11 cellular contexts compared by ENCODE assay signal in the genomic region with DNA sequence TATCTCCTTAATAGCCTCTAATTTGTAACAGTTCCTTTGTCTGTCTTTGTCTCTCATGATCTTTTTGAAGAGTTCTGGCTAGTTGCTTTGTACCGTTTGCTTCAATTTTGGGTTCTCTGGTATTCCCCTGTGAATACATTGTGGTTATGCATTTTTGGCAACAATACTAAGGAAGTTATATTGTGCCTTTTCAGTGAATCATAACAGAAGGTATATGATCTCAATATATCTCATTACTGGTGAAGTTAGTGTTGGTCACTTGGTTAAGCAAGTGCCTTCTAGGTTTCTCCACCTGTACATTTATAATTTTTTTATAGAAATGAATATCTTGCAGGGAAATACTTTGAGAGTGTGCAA. TPM values are rescaled to one million over a fixed set of nuclear protein-coding genes. Genes with fewer than 3 reads are reported as not detected.
DNase-seq lines count a peak whose midpoint lies in the region; ATAC-seq and TF ChIP-seq lines count a peak whose summit lies in the region.
"Had no signal": no experiment of that assay in that cellular context is flagged by ENCODE, and none has a peak within 500 bp of the region (broad histone marks: within the 10 kb centered on the region; RNA-seq: fewer than 3 reads in every experiment).

No MANE protein-coding gene starts in this region.

- WGBS in thyroid gland, 2 donors: 73 to 76% methylated on average over 1 of the region's 1 CpG

- H3K27ac ChIP-seq in SJSA1 (0 out of 2 replicates have a peak overlapping the region, but pooled peaks have one; percentile 13), thyroid gland (no peak overlapping the region)
- H3K27ac ChIP-seq: gastroesophageal sphincter had no signal

- no peaks in the 10 kb centered on the region for H3K36me3 ChIP-seq in SJSA1
- no peaks in the 10 kb centered on the region for H3K36me3 ChIP-seq in thyroid gland
- H3K36me3 ChIP-seq: gastroesophageal sphincter had no signal

- H3K4me1 ChIP-seq in SJSA1 (replicated peaks): peaks cover 19% of the 10 kb centered on the region
- peaks cover 0 to 4% of the 10 kb centered on the region in 2 donors for H3K4me1 ChIP-seq in thyroid gland

- no peak for TF ChIP-seq POLR2A in thyroid gland (IDR thresholded peaks at IDR 0.05)

- no peak overlapping the region for H3K4me3 ChIP-seq in SJSA1
- H3K4me3 ChIP-seq in thyroid gland (replicated peaks in 1 of 3): no peak overlapping the region
- H3K4me3 ChIP-seq: gastroesophageal sphincter had no signal

- ATAC-seq in GM18868 (IDR thresholded peaks at IDR 0.05; ENCODE audit: unreplicated experiment) (peak; percentile 78), HG02884 (IDR thresholded peaks at IDR 0.05; ENCODE audit: unreplicated experiment) (peak; percentile 76), esophagus mucosa (no peak)

- no peaks in the 10 kb centered on the region for H3K27me3 ChIP-seq in SJSA1 (replicated peaks)
- no peaks in the 10 kb centered on the region for H3K27me3 ChIP-seq in thyroid gland
- H3K27me3 ChIP-seq: gastroesophageal sphincter had no signal

- DNase-seq in SJSA1 (ENCODE audit: low read depth in 1 of 2, low spot score in 2 of 2) (peak in 1 of 2 experiments; percentile 32), non-pigmented ciliary epithelial cell (ENCODE audit: low read depth) (peak; percentile 32), GF-D8 (lab: John Stamatoyannopoulos, UW) (no peak), mesenteric fat pad (ENCODE audit: low spot score) (no peak), thyroid gland (no peak)
- DNase-seq: NCI-H446, nephron progenitor cell had no signal

- no peak for TF ChIP-seq CTCF in thyroid gland (IDR thresholded peaks at IDR 0.05)

- H3K9me3 ChIP-seq in SJSA1 (replicated peaks) (no peaks in the 10 kb centered on the region), thyroid gland (no peaks in the 10 kb centered on the region)

- intact Hi-C loops in thyroid gland (cut with DNase I): no loop called here

RNA-seq across cellular contexts. Expression of gene DCLK2, which starts 48.6 kb away (rescaled TPM):
- 5.2 and 5.7 TPM in 2 replicates for total RNA-seq in SJSA1 (2014; rRNA removed; shearing (Covaris generic))
- total RNA-seq in esophagus mucosa (0.40 TPM), mesenteric fat pad (4.3 TPM), thyroid gland (10 to 100 TPM in 3 of 4 donors, 1 to 10 TPM in 1; 6.6 to 19.7 (median 12.3) TPM)
